Comparison of ENCODE assay signal across 1 cellular context in genomic region chr1:65505547-65506325, GRCh38.
TF ChIP-seq lines count a peak whose summit lies in the region.

No MANE protein-coding gene starts in this region.

TF ChIP-seq in K562, 482 proteins besides CTCF, POLR2A, EP300 and RAD21 (continued from another document and continues in another):
- TF ChIP-seq MBD1 (CRISPR knock-in tag; IDR thresholded peaks at IDR 0.05), result no peak
- no peak for TF ChIP-seq XRCC3 (IDR thresholded peaks at IDR 0.05)
- TF ChIP-seq CHD7 (IDR thresholded peaks at IDR 0.05; ENCODE audit: low read depth, low read length), result no peak
- no peak for TF ChIP-seq RBM22 (IDR thresholded peaks at IDR 0.05; ENCODE audit: low read depth, low read length, poor library complexity, severe bottlenecking)
- TF ChIP-seq HMBOX1 (IDR thresholded peaks at IDR 0.05), result no peak
- TF ChIP-seq FOXJ3 (CRISPR knock-in tag; IDR thresholded peaks at IDR 0.05), result no peak
- TF ChIP-seq SMAD4 (CRISPR knock-in tag; conservative IDR thresholded peaks at IDR 0.05), result peak; percentile 78
- no peak for TF ChIP-seq PTBP1 (IDR thresholded peaks at IDR 0.05; ENCODE audit: low read depth, low read length)
- no peak for TF ChIP-seq PRPF4 (IDR thresholded peaks at IDR 0.05; ENCODE audit: insufficient read depth, low read depth, low read length, poor library complexity, severe bottlenecking)
- no peak for TF ChIP-seq NR4A1 (CRISPR knock-in tag; IDR thresholded peaks at IDR 0.05)
- 0 out of 2 replicates have a peak, but pooled peaks have one; percentile 12 for TF ChIP-seq NR4A1 (tag; IDR thresholded peaks at IDR 0.05)
- no peak for TF ChIP-seq SMAD3 (CRISPR knock-in tag; conservative IDR thresholded peaks at IDR 0.05)
- no peak for TF ChIP-seq ZNF830 (CRISPR knock-in tag; IDR thresholded peaks at IDR 0.05)
- no peak for TF ChIP-seq MTA2 (IDR thresholded peaks at IDR 0.05; ENCODE audit: low read depth)
- no peak for TF ChIP-seq LEF1 (IDR thresholded peaks at IDR 0.05)
- peak; percentile 24; the same call in 1 of the 2 replicates for TF ChIP-seq ZNF592 (IDR thresholded peaks at IDR 0.05)
- TF ChIP-seq ID3 (CRISPR knock-in tag; IDR thresholded peaks at IDR 0.05), result no peak
- peak; percentile 36; the same call in 1 of the 2 replicates for TF ChIP-seq ID3 (tag; IDR thresholded peaks at IDR 0.05)
- TF ChIP-seq FIP1L1 (IDR thresholded peaks at IDR 0.05; ENCODE audit: low read depth, low read length, poor library complexity, severe bottlenecking), result no peak
- TF ChIP-seq RBM14 (IDR thresholded peaks at IDR 0.05; ENCODE audit: borderline replicate concordance, insufficient read depth, low read depth, low read length), result no peak
- TF ChIP-seq ZNF445 (CRISPR knock-in tag; IDR thresholded peaks at IDR 0.05; ENCODE audit: low read depth), result no peak
- no peak for TF ChIP-seq RERE (CRISPR knock-in tag; IDR thresholded peaks at IDR 0.05; ENCODE audit: borderline replicate concordance)
- TF ChIP-seq BRD9 (IDR thresholded peaks at IDR 0.05; ENCODE audit: low read depth, partially characterized antibody), result peak; percentile 16
- no peak for TF ChIP-seq HCFC1 (IDR thresholded peaks at IDR 0.05; ENCODE audit: low read depth, low read length)
- TF ChIP-seq CBX1 (IDR thresholded peaks at IDR 0.05; ENCODE audit: low read depth), result no peak
- no peak for TF ChIP-seq DDX20 (tag; IDR thresholded peaks at IDR 0.05; ENCODE audit: low read depth)
- no peak for TF ChIP-seq STAT5A (IDR thresholded peaks at IDR 0.05; ENCODE audit: borderline replicate concordance, low read length)
